8 cellular contexts compared by ENCODE assay signal in genomic region chr16:24729967-24730815, GRCh38. TPM values are rescaled to one million over a fixed set of nuclear protein-coding genes. Genes with fewer than 3 reads are reported as not detected.
DNase-seq lines count a peak whose midpoint lies in the region; ATAC-seq lines count a peak whose summit lies in the region.

No MANE protein-coding gene starts in this region.

- peak; percentile 42 for DNase-seq in G401 (ENCODE audit: low spot score)
- peak in 3 of 5 donors; percentile 6 to 34 (median 20) for DNase-seq in T-helper 1 cell
- peak; percentile 12 to 44 for DNase-seq in T47D (ENCODE audit: low read depth in 1 of 2, low spot score in 1 of 2)
- DNase-seq in stimulated activated CD4-positive, alpha-beta T cell treated with anti-CD3 and anti-CD28 coated beads, Interleukin-4, amount 100 ng/mL, for 24 hours, result peak; percentile 38
- DNase-seq in GM19240 (ENCODE audit: insufficient read length, low spot score), result no peak

- H3K27me3 ChIP-seq in layer of hippocampus (ENCODE audit: control insufficient read depth, insufficient read depth, low read length), result no peaks in the 10 kb centered on the region

- ATAC-seq in HG02678 (IDR thresholded peaks at IDR 0.05; ENCODE audit: unreplicated experiment) (peak; percentile 16), HG03469 (IDR thresholded peaks at IDR 0.05; ENCODE audit: unreplicated experiment) (no peak)

- in situ Hi-C loops in G401 (cut with HindIII; ENCODE audit: low sequenced_read_pairs), result no loop called here
- in situ Hi-C loops in T47D (cut with HindIII; ENCODE audit: low pct_unique_long_range_greater_than_20kb, low sequenced_read_pairs), result no loop called here

- peak overlapping the region; percentile 59 for H3K27ac ChIP-seq in layer of hippocampus (ENCODE audit: low read depth, low read length)

RNA-seq across cellular contexts. Expression of gene TNRC6A, which starts 0.7 kb away (rescaled TPM):
- 11.4 and 14.4 TPM in 2 replicates for total RNA-seq in G401 (2014; rRNA removed; shearing (Covaris generic))
